ENCODE assay signal across 2 cellular contexts in genomic region chr1:156944848-156945247, GRCh38.
TF ChIP-seq lines count a peak whose summit lies in the region.

No MANE protein-coding gene starts in this region.

TF ChIP-seq in IMR-90, 13 proteins besides CTCF, POLR2A, EP300 and RAD21:
- no peak for TF ChIP-seq ELK1 (IDR thresholded peaks at IDR 0.05; ENCODE audit: borderline replicate concordance, low read depth, low read length)
- TF ChIP-seq MAFK (IDR thresholded peaks at IDR 0.05; ENCODE audit: low read depth, low read length): no peak
- no peak for TF ChIP-seq SMC3 (IDR thresholded peaks at IDR 0.05; ENCODE audit: low read depth, low read length)
- no peak for TF ChIP-seq NFE2L2 (IDR thresholded peaks at IDR 0.05; ENCODE audit: low read depth, low read length)
- TF ChIP-seq MAZ (IDR thresholded peaks at IDR 0.05; ENCODE audit: borderline replicate concordance, low read depth, low read length): no peak
- TF ChIP-seq RCOR1 (IDR thresholded peaks at IDR 0.05; ENCODE audit: insufficient replicate concordance, low read length): no peak
- no peak for TF ChIP-seq RFX5 (IDR thresholded peaks at IDR 0.05; ENCODE audit: low read depth, low read length)
- TF ChIP-seq CHD1 (IDR thresholded peaks at IDR 0.05; ENCODE audit: low read depth, low read length): no peak
- TF ChIP-seq BHLHE40 (IDR thresholded peaks at IDR 0.05; ENCODE audit: low read depth, low read length): no peak
- TF ChIP-seq MXI1 (IDR thresholded peaks at IDR 0.05; ENCODE audit: borderline replicate concordance, low read depth, low read length): no peak
- no peak for TF ChIP-seq FOS (IDR thresholded peaks at IDR 0.05; ENCODE audit: low read depth, low read length)
- TF ChIP-seq CEBPB (IDR thresholded peaks at IDR 0.05; ENCODE audit: low read depth, low read length): no peak
- no peak for TF ChIP-seq USF2 (IDR thresholded peaks at IDR 0.05; ENCODE audit: low read depth, low read length)
TF ChIP-seq in IMR-90: peak in this region for 0.

TF ChIP-seq in H1, 55 proteins besides CTCF, POLR2A, EP300 and RAD21:
- TF ChIP-seq KDM1A (IDR thresholded peaks at IDR 0.05; ENCODE audit: borderline replicate concordance, low read length) (no peak), ZNF274 (IDR thresholded peaks at IDR 0.05; ENCODE audit: borderline replicate concordance, extremely low read depth, low read length) (no peak), GTF2F1 (IDR thresholded peaks at IDR 0.05; ENCODE audit: borderline replicate concordance, low read depth, low read length) (no peak), TCF12 (IDR thresholded peaks at IDR 0.05; ENCODE audit: low read depth, low read length) (no peak)
